In the genomic region with DNA sequence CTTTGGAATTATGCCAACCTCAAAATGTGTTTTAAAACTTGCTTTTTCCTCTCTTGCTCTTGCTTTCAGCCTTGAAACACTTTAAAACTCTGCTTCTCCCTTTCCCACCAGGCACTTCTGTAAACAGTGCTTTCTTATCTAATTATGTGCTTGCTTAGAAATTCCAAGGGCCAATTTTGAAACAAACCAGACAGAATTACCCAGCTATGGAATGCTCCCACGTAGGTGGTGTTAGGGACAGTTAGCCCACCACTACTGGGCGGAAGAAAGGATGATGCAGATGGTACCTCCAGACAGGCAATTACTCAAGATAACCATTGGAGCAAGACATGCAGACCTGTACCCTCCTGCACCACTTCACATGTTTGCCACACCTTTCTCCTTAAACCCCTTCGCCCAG, we compare ENCODE assay signal across 27 cellular contexts.
"Had no signal": no experiment of that assay in that cellular context is flagged by ENCODE, and none has a peak within 500 bp of the region (broad histone marks: within the 10 kb centered on the region; RNA-seq: fewer than 3 reads in every experiment).

No MANE protein-coding gene starts in this region.

- H3K9me3 ChIP-seq: left ventricle myocardium inferior, lower lobe of right lung, prostate gland, right atrium auricular region, stomach, thyroid gland, vagina had no signal

- H3K27me3 Mint-ChIP-seq: naive thymus-derived CD4-positive, alpha-beta T cell had no signal

- H3K9me3 Mint-ChIP-seq: endodermal cell, nephron, neural progenitor cell had no signal

- H3K4me2 ChIP-seq: neural progenitor cell had no signal

- DNase-seq: dorsolateral prefrontal cortex; effector CD8-positive, alpha-beta T cell; endodermal cell; foreskin fibroblast; gastrocnemius medialis; head of caudate nucleus; left cardiac atrium; left ventricle myocardium inferior; lower lobe of right lung; midbrain; naive thymus-derived CD4-positive, alpha-beta T cell; nucleus accumbens; stimulated activated CD4-positive, alpha-beta T cell treated with anti-CD3 and anti-CD28 coated beads, Interleukin-2, amount 100 ng/mL, for 24 hours; stimulated activated CD4-positive, alpha-beta T cell treated with anti-CD3 and anti-CD28 coated beads, Interleukin-4, amount 100 ng/mL, for 24 hours; stimulated activated naive CD4-positive, alpha-beta T cell treated with Interleukin-2 at 50 U/mL for 16 hours; stomach; thyroid gland; trophoblast cell had no signal

- ATAC-seq: esophagus mucosa; gastrocnemius medialis; left cardiac atrium; lower lobe of right lung; naive thymus-derived CD4-positive, alpha-beta T cell; sciatic nerve; stimulated activated effector memory CD8-positive, alpha-beta T cell treated with anti-CD3 and anti-CD28 coated beads, Interleukin-12 subunit alpha, Interleukin-12 subunit beta, amount 100 ng/mL, for 72 hours had no signal

- H3K4me3 ChIP-seq: dorsolateral prefrontal cortex, gastrocnemius medialis, left ventricle myocardium inferior, lower lobe of right lung, neural progenitor cell, prostate gland, right atrium auricular region, stomach, thyroid gland, vagina had no signal

- H3K27me3 ChIP-seq: dorsolateral prefrontal cortex, gastrocnemius medialis, neural progenitor cell, right atrium auricular region, stomach, thyroid gland, vagina had no signal

- H3K27ac ChIP-seq: dorsolateral prefrontal cortex, epithelial cell of prostate, gastrocnemius medialis, left ventricle myocardium inferior, lower lobe of right lung, neural progenitor cell, prostate gland, right atrium auricular region, stomach, thyroid gland, vagina had no signal

- H2AFZ ChIP-seq: neural progenitor cell had no signal

- H3K4me1 ChIP-seq: gastrocnemius medialis, left ventricle myocardium inferior, lower lobe of right lung, neural progenitor cell, prostate gland, right atrium auricular region, stomach, thyroid gland, vagina had no signal

- H3K4me3 Mint-ChIP-seq: endodermal cell; naive thymus-derived CD4-positive, alpha-beta T cell; nephron; neural progenitor cell; stimulated activated effector memory CD8-positive, alpha-beta T cell treated with anti-CD3 and anti-CD28 coated beads, Interleukin-12 subunit alpha, Interleukin-12 subunit beta, amount 100 ng/mL, for 72 hours had no signal

- H3K27ac Mint-ChIP-seq: endodermal cell; naive thymus-derived CD4-positive, alpha-beta T cell; nephron; neural progenitor cell; stimulated activated effector memory CD8-positive, alpha-beta T cell treated with anti-CD3 and anti-CD28 coated beads, Interleukin-12 subunit alpha, Interleukin-12 subunit beta, amount 100 ng/mL, for 72 hours had no signal

- H3K36me3 Mint-ChIP-seq: naive thymus-derived CD4-positive, alpha-beta T cell; neural progenitor cell; stimulated activated effector memory CD8-positive, alpha-beta T cell treated with anti-CD3 and anti-CD28 coated beads, Interleukin-12 subunit alpha, Interleukin-12 subunit beta, amount 100 ng/mL, for 72 hours had no signal

- H3K4me1 Mint-ChIP-seq: endodermal cell; naive thymus-derived CD4-positive, alpha-beta T cell; nephron; neural progenitor cell; stimulated activated effector memory CD8-positive, alpha-beta T cell treated with anti-CD3 and anti-CD28 coated beads, Interleukin-12 subunit alpha, Interleukin-12 subunit beta, amount 100 ng/mL, for 72 hours had no signal

- H3K36me3 ChIP-seq: gastrocnemius medialis, left ventricle myocardium inferior, lower lobe of right lung, neural progenitor cell, prostate gland, right atrium auricular region, stomach, thyroid gland, vagina had no signal
